Comparison of ENCODE assay signal across 7 cellular contexts in genomic region chr1:1434131-1434811, GRCh38. TPM values are rescaled to one million over a fixed set of nuclear protein-coding genes. Genes with fewer than 3 reads are reported as not detected.
A peak's percentile ranks its signal among the peaks of the same experiment; 100 is the strongest.
DNase-seq lines count a peak whose midpoint lies in the region; ATAC-seq lines count a peak whose summit lies in the region.
"Had no signal": no experiment of that assay in that cellular context is flagged by ENCODE, and none has a peak within 500 bp of the region (broad histone marks: within the 10 kb centered on the region; RNA-seq: fewer than 3 reads in every experiment).

No MANE protein-coding gene starts in this region.

- ATAC-seq in left ventricle myocardium superior, result peak; percentile 10
- ATAC-seq in HG03139 (IDR thresholded peaks at IDR 0.05; ENCODE audit: unreplicated experiment), result no peak

- intact Hi-C loops in left ventricle myocardium superior (cut with micrococcal nuclease), result no loop called here

- DNase-seq in NCI-H2171 treated with DMSO at 0.1 percent for 48 hours (lab: John Stamatoyannopoulos, UW) (peak; percentile 41), NCI-H2171 (lab: John Stamatoyannopoulos, UW) (no peak), left ventricle myocardium superior (peak; percentile 72), superior temporal gyrus (ENCODE audit: extremely low spot score) (peak; percentile 63), NCI-H82 (lab: John Stamatoyannopoulos, UW) (no peak)

RNA-seq across cellular contexts. Expression of gene VWA1, which starts 1.2 kb away (rescaled TPM):
- total RNA-seq in left ventricle myocardium superior, result 13.5 TPM

RNA-seq across cellular contexts. Expression of gene ANKRD65, which starts 13.2 kb away (rescaled TPM):
- total RNA-seq in left ventricle myocardium superior, result 2.1 TPM
- total RNA-seq: mononuclear cell had no signal

RNA-seq across cellular contexts. Expression of gene ATAD3C, which starts 15.2 kb away (rescaled TPM):
- 1.9 TPM for total RNA-seq in left ventricle myocardium superior

RNA-seq across cellular contexts. Expression of gene MRPL20, which starts 27.2 kb away (rescaled TPM):
- total RNA-seq in left ventricle myocardium superior, result 155 TPM

RNA-seq across cellular contexts. Expression of gene CCNL2, which starts 35.1 kb away (rescaled TPM):
- total RNA-seq in left ventricle myocardium superior, result 61.0 TPM

Comparison
In these comparisons a context has a peak if more than half of its experiments do, and no peak if none do; other contexts are left out.
1. DNase-seq: peak in NCI-H2171 treated with DMSO at 0.1 percent for 48 hours (single experiment), left ventricle myocardium superior (single experiment) and superior temporal gyrus (single experiment); none in NCI-H2171 (single experiment) and NCI-H82 (single experiment).